ENCODE assay signal across 19 cellular contexts in genomic region chr1:163195728-163196448, GRCh38. TPM values are rescaled to one million over a fixed set of nuclear protein-coding genes. Genes with fewer than 3 reads are reported as not detected.
DNase-seq lines count a peak whose midpoint lies in the region; ATAC-seq, FAIRE-seq and TF ChIP-seq lines count a peak whose summit lies in the region.
"Had no signal": no experiment of that assay in that cellular context is flagged by ENCODE, and none has a peak within 500 bp of the region (broad histone marks: within the 10 kb centered on the region; RNA-seq: fewer than 3 reads in every experiment).

No MANE protein-coding gene starts in this region.

- no peaks in the 10 kb centered on the region for H3K9me3 ChIP-seq in keratinocyte (ENCODE audit: control insufficient read depth, low read depth, low read length)
- H3K9me3 ChIP-seq: gastrocnemius medialis, pancreas, Peyer's patch, uterus had no signal

- H3K9me1 ChIP-seq in keratinocyte (ENCODE audit: control insufficient read depth, extremely low read depth, insufficient read depth, low read length): no peaks in the 10 kb centered on the region

- no peaks in the 10 kb centered on the region for H3K36me3 Mint-ChIP-seq in nephron progenitor cell (ENCODE audit: low read depth)

- H3K4me1 Mint-ChIP-seq in nephron progenitor cell: no peaks in the 10 kb centered on the region

- ATAC-seq in GM21526 (IDR thresholded peaks at IDR 0.05; ENCODE audit: low FRiP score, unreplicated experiment): no peak
- ATAC-seq: GM12878 had no signal

- peaks cover 5% of the 10 kb centered on the region for H3K4me1 ChIP-seq in keratinocyte (ENCODE audit: control insufficient read depth, extremely low read depth, insufficient read depth, low read length)
- H3K4me1 ChIP-seq: gastrocnemius medialis, pancreas, Peyer's patch, uterus had no signal

- peaks cover 2% of the 10 kb centered on the region for H3K27me3 Mint-ChIP-seq in nephron progenitor cell (ENCODE audit: low read depth, poor library complexity)

- H3K4me2 ChIP-seq in keratinocyte (ENCODE audit: control insufficient read depth, extremely low read depth, insufficient read depth, low read depth, low read length): no peak overlapping the region

- dilution Hi-C loops in keratinocyte (cut with MboI; ENCODE audit: extremely low pct_ligation_motif_present, low sequenced_read_pairs): no loop called here

- H3K4me3 ChIP-seq in choroid plexus epithelial cell (ENCODE audit: low read depth, low read length) (peak overlapping the region; percentile 20), keratinocyte (ENCODE audit: control insufficient read depth in 2 of 3, extremely low read depth in 1 of 3, insufficient read depth in 2 of 3, low read depth in 1 of 3, low read length in 3 of 3) (no peak overlapping the region)
- H3K4me3 ChIP-seq: GM12878, pancreas, Peyer's patch, uterus had no signal

- no peaks in the 10 kb centered on the region for H3K36me3 ChIP-seq in keratinocyte (ENCODE audit: control insufficient read depth in 2 of 2, extremely low read depth in 1 of 2, insufficient read depth in 2 of 2, low read length in 2 of 2)
- H3K36me3 ChIP-seq: gastrocnemius medialis, pancreas, Peyer's patch, uterus had no signal

- no peak overlapping the region for H3K27ac ChIP-seq in keratinocyte (ENCODE audit: control insufficient read depth, insufficient read depth, low read length)
- H3K27ac ChIP-seq: pancreas, Peyer's patch, uterus had no signal

- DNase-seq in A172 (ENCODE audit: low spot score) (peak; percentile 84), M059J (ENCODE audit: low read depth) (peak; percentile 7), choroid plexus epithelial cell (ENCODE audit: low read depth) (peak; percentile 41), keratinocyte (ENCODE audit: low read depth, low spot score) (no peak), NCI-H2227 (lab: John Stamatoyannopoulos, UW; ENCODE audit: unreplicated experiment) (no peak), nephron progenitor cell (no peak)
- no peak for DNase-seq in stimulated activated CD4-positive, alpha-beta T cell treated with anti-CD3 and anti-CD28 coated beads, Interleukin-2, amount 100 ng/mL, for 48 hours
- DNase-seq: activated CD8-positive, alpha-beta memory T cell treated with anti-CD3 and anti-CD28 coated beads for 24 hours; activated naive CD4-positive, alpha-beta T cell treated with Interleukin-2 at 50 U/mL for 16 hours; DMS79 treated with DMSO at 0.1 percent for 48 hours; gastrocnemius medialis; mammary epithelial cell; NCI-H345; pancreas; Peyer's patch; T1000; uterus had no signal

- H3K27me3 ChIP-seq in keratinocyte (ENCODE audit: control insufficient read depth, extremely low read depth, insufficient read depth, low read length): no peaks in the 10 kb centered on the region
- H3K27me3 ChIP-seq: gastrocnemius medialis, pancreas, Peyer's patch, uterus had no signal

- no peak overlapping the region for H2AFZ ChIP-seq in keratinocyte (ENCODE audit: control insufficient read depth, low read length)

- peak; percentile 17 for FAIRE-seq in keratinocyte (lab: Jason Lieb, UNC)
- FAIRE-seq: GM12878, pancreas had no signal

- H3K27ac Mint-ChIP-seq in nephron progenitor cell: no peak overlapping the region

- H4K20me1 ChIP-seq in keratinocyte (ENCODE audit: control insufficient read depth, extremely low read depth, insufficient read depth, low read length): no peaks in the 10 kb centered on the region

- H3K79me2 ChIP-seq in keratinocyte (ENCODE audit: control insufficient read depth, insufficient read depth, low read length): no peaks in the 10 kb centered on the region

- no peak overlapping the region for H3K4me3 Mint-ChIP-seq in nephron progenitor cell

- no peaks in the 10 kb centered on the region for H3K9me3 Mint-ChIP-seq in nephron progenitor cell

- no peak overlapping the region for H3K9ac ChIP-seq in keratinocyte (ENCODE audit: control insufficient read depth, extremely low read depth, insufficient read depth, low read length)

- TF ChIP-seq CTCF in choroid plexus epithelial cell (conservative IDR thresholded peaks at IDR 0.05; ENCODE audit: low read depth, low read length) (no peak), keratinocyte (optimal IDR thresholded peaks at IDR 0.05 in 1 of 3, IDR thresholded peaks at IDR 0.05 in 1 of 3, conservative IDR thresholded peaks at IDR 0.05 in 1 of 3; ENCODE audit: extremely low read depth in 1 of 3, insufficient read depth in 2 of 3, low read length in 3 of 3) (no peak), nephron progenitor cell (IDR thresholded peaks at IDR 0.05) (no peak)

RNA-seq across cellular contexts. Expression of gene RGS5, which starts 6.8 kb away (rescaled TPM):
- 22.5 and 29.6 TPM in 2 replicates for total RNA-seq in A172 (2014; rRNA removed; shearing (Covaris generic))
- 0.54 and 7.0 TPM in 2 replicates for total RNA-seq in M059J (2014; rRNA removed; shearing (Covaris generic))
- 2.1 to 4.1 TPM (median 2.7 TPM) in 3 replicates for polyA plus RNA-seq in keratinocyte
- 1.3 TPM for polyA plus RNA-seq in keratinocyte (2011; ENCODE audit: low read depth)
- polyA plus RNA-seq in keratinocyte (2011; cell fraction: cytosol; rRNA removed): 2.2 and 3.2 TPM in 2 replicates
- polyA plus RNA-seq in keratinocyte (2011; cell fraction: nucleus; rRNA removed): 1.8 and 3.2 TPM in 2 replicates
- polyA plus RNA-seq in keratinocyte (2012; ENCODE audit: low replicate concordance): 1.9 and 2.5 TPM in 2 replicates
- polyA minus RNA-seq in keratinocyte: 2.1 to 2.4 TPM in 2 of 3 replicates, not detected in the other
- polyA minus RNA-seq in keratinocyte (2011; cell fraction: cytosol; rRNA and poly(A)+ RNA removed): not detected
- polyA minus RNA-seq in keratinocyte (2011; cell fraction: nucleus; rRNA and poly(A)+ RNA removed): 1.3 and 2.8 TPM in 2 replicates

Comparison
In these comparisons a context has a peak if more than half of its experiments do, and no peak if none do; other contexts are left out.
1. DNase-seq: peak in A172 (single experiment), M059J (single experiment) and choroid plexus epithelial cell (single experiment); none in keratinocyte (single experiment), NCI-H2227 (single experiment), stimulated activated CD4-positive, alpha-beta T cell treated with anti-CD3 and anti-CD28 coated beads, Interleukin-2, amount 100 ng/mL, for 48 hours (0 of 2) and nephron progenitor cell (single experiment).